In genomic region chr6:4155848-4156466, GRCh38 we compare ENCODE assay signal across 1 cellular context.
TF ChIP-seq lines count a peak whose summit lies in the region.

No MANE protein-coding gene starts in this region.

TF ChIP-seq in K562, 482 proteins besides CTCF, POLR2A, EP300 and RAD21 (continued from another document):
- TF ChIP-seq PATZ1 (CRISPR knock-in tag; IDR thresholded peaks at IDR 0.05; ENCODE audit: borderline replicate concordance) (no peak), KLF13 (tag; IDR thresholded peaks at IDR 0.05; ENCODE audit: borderline replicate concordance, low read depth) (no peak), HNRNPH1 (optimal IDR thresholded peaks at IDR 0.05; ENCODE audit: low read depth, low read length) (no peak), FOXA1 (IDR thresholded peaks at IDR 0.05; ENCODE audit: borderline replicate concordance) (no peak), CTBP1 (IDR thresholded peaks at IDR 0.05; ENCODE audit: borderline replicate concordance) (peak; percentile 46; the same call in 1 of the 2 replicates), ETS2 (tag; IDR thresholded peaks at IDR 0.05; ENCODE audit: borderline replicate concordance, poor library complexity, severe bottlenecking) (no peak), MAFK (IDR thresholded peaks at IDR 0.05; ENCODE audit: low read length) (peak; percentile 24; the same call in 1 of the 2 replicates), CC2D1A (IDR thresholded peaks at IDR 0.05) (peak; percentile 38; the same call in 1 of the 2 replicates), POLR2H (tag; IDR thresholded peaks at IDR 0.05; ENCODE audit: low read depth) (no peak), SRSF7 (optimal IDR thresholded peaks at IDR 0.05; ENCODE audit: low read depth, low read length) (no peak), MAZ (CRISPR knock-in tag; conservative IDR thresholded peaks at IDR 0.05 in 1 of 2, IDR thresholded peaks at IDR 0.05 in 1 of 2) (peak; percentile 33 to 56; a peak in 1 of 4 replicates), XRCC5 (IDR thresholded peaks at IDR 0.05; ENCODE audit: low read depth, low read length) (0 out of 2 replicates have a peak, but pooled peaks have one; percentile 67), SMC3 (conservative IDR thresholded peaks at IDR 0.05; ENCODE audit: insufficient read depth, low read depth, low read length) (peak; percentile 86), ZFP36 (IDR thresholded peaks at IDR 0.05; ENCODE audit: low read depth, low read length, partially characterized antibody) (peak; percentile 7), ZNF316 (IDR thresholded peaks at IDR 0.05) (no peak), NBN (IDR thresholded peaks at IDR 0.05; ENCODE audit: low read depth) (peak; percentile 18; the same call in 1 of the 2 replicates), UBTF (IDR thresholded peaks at IDR 0.05; ENCODE audit: borderline replicate concordance in 1 of 2, low read depth in 2 of 2, low read length in 2 of 2) (0 out of 4 replicates have a peak, but pooled peaks of 1 of the 2 experiments have one; percentile 42), JUND (IDR thresholded peaks at IDR 0.05; ENCODE audit: borderline replicate concordance, low read depth, low read length) (peak; percentile 80; the same call in 1 of the 2 replicates), JUND (tag; IDR thresholded peaks at IDR 0.05; ENCODE audit: borderline replicate concordance, low read depth, low read length) (no peak; the same call in 2 of the 3 replicates), YY1 (IDR thresholded peaks at IDR 0.05; ENCODE audit: borderline replicate concordance in 1 of 3, control insufficient read depth in 1 of 3, extremely low read depth in 1 of 3, insufficient read depth in 3 of 3, insufficient read length in 1 of 3, insufficient replicate concordance in 2 of 3, low read depth in 1 of 3, low read length in 2 of 3) (peak in 2 of 3 experiments; percentile 63 to 84), TRIM28 (IDR thresholded peaks at IDR 0.05) (no peak), ZNF589 (CRISPR knock-in tag; IDR thresholded peaks at IDR 0.05; ENCODE audit: low read depth) (no peak), ARID1B (IDR thresholded peaks at IDR 0.05) (no peak), ZNF140 (CRISPR knock-in tag; IDR thresholded peaks at IDR 0.05) (no peak), ZZZ3 (IDR thresholded peaks at IDR 0.05) (no peak), RB1 (IDR thresholded peaks at IDR 0.05; ENCODE audit: low read depth) (peak; percentile 20; the same call in 1 of the 2 replicates), FOSL1 (tag; conservative IDR thresholded peaks at IDR 0.05) (peak; percentile 77), MEF2D (tag; conservative IDR thresholded peaks at IDR 0.05; ENCODE audit: low read depth) (no peak), E4F1 (CRISPR knock-in tag; IDR thresholded peaks at IDR 0.05; ENCODE audit: borderline replicate concordance) (no peak), RHOXF2B (CRISPR knock-in tag; conservative IDR thresholded peaks at IDR 0.05) (0 out of 2 replicates have a peak, but pooled peaks have one; percentile 48), NFIC (IDR thresholded peaks at IDR 0.05) (no peak), ARHGAP35 (IDR thresholded peaks at IDR 0.05; ENCODE audit: partially characterized antibody) (no peak), FOXK1 (CRISPR knock-in tag; IDR thresholded peaks at IDR 0.05; ENCODE audit: borderline replicate concordance) (no peak), GTF2F1 (IDR thresholded peaks at IDR 0.05; ENCODE audit: low read depth, low read length) (no peak), PURB (CRISPR knock-in tag; IDR thresholded peaks at IDR 0.05; ENCODE audit: low read depth) (no peak), ZNF57 (CRISPR knock-in tag; IDR thresholded peaks at IDR 0.05) (no peak), ZFP1 (CRISPR knock-in tag; IDR thresholded peaks at IDR 0.05) (no peak), NONO (IDR thresholded peaks at IDR 0.05; ENCODE audit: low read depth in 2 of 2, low read length in 1 of 2) (0 out of 4 replicates have a peak, but pooled peaks of 1 of the 2 experiments have one; percentile 46), RBBP5 (IDR thresholded peaks at IDR 0.05; ENCODE audit: borderline replicate concordance, insufficient read depth, low read length, poor library complexity, severe bottlenecking) (no peak), ARNT (IDR thresholded peaks at IDR 0.05) (peak in 1 of 2 experiments; percentile 70; a peak in 1 of 4 replicates), SLC30A9 (CRISPR knock-in tag; IDR thresholded peaks at IDR 0.05) (no peak), MCM5 (IDR thresholded peaks at IDR 0.05; ENCODE audit: low read depth) (no peak), EP400 (IDR thresholded peaks at IDR 0.05) (0 out of 2 replicates have a peak, but pooled peaks have one; percentile 24)
- TF ChIP-seq, protein P1, sequence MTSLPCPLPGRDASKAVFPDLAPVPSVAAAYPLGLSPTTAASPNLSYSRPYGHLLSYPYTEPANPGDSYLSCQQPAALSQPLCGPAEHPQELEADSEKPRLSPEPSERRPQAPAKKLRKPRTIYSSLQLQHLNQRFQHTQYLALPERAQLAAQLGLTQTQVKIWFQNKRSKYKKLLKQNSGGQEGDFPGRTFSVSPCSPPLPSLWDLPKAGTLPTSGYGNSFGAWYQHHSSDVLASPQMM (CRISPR knock-in tag; IDR thresholded peaks at IDR 0.05) = no peak
- TF ChIP-seq, protein P2, sequence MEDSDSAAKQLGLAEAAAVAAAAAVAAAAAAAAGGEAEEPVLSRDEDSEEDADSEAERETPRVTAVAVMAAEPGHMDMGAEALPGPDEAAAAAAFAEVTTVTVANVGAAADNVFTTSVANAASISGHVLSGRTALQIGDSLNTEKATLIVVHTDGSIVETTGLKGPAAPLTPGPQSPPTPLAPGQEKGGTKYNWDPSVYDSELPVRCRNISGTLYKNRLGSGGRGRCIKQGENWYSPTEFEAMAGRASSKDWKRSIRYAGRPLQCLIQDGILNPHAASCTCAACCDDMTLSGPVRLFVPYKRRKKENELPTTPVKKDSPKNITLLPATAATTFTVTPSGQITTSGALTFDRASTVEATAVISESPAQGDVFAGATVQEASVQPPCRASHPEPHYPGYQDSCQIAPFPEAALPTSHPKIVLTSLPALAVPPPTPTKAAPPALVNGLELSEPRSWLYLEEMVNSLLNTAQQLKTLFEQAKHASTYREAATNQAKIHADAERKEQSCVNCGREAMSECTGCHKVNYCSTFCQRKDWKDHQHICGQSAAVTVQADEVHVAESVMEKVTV (CRISPR knock-in tag; IDR thresholded peaks at IDR 0.05) = peak; percentile 90
- TF ChIP-seq, protein P3, sequence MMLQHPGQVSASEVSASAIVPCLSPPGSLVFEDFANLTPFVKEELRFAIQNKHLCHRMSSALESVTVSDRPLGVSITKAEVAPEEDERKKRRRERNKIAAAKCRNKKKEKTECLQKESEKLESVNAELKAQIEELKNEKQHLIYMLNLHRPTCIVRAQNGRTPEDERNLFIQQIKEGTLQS (IDR thresholded peaks at IDR 0.05) = peak; percentile 53; the same call in 1 of the 2 replicates
- TF ChIP-seq, protein P3 (CRISPR knock-in tag; conservative IDR thresholded peaks at IDR 0.05) = no peak
- TF ChIP-seq, protein P4, sequence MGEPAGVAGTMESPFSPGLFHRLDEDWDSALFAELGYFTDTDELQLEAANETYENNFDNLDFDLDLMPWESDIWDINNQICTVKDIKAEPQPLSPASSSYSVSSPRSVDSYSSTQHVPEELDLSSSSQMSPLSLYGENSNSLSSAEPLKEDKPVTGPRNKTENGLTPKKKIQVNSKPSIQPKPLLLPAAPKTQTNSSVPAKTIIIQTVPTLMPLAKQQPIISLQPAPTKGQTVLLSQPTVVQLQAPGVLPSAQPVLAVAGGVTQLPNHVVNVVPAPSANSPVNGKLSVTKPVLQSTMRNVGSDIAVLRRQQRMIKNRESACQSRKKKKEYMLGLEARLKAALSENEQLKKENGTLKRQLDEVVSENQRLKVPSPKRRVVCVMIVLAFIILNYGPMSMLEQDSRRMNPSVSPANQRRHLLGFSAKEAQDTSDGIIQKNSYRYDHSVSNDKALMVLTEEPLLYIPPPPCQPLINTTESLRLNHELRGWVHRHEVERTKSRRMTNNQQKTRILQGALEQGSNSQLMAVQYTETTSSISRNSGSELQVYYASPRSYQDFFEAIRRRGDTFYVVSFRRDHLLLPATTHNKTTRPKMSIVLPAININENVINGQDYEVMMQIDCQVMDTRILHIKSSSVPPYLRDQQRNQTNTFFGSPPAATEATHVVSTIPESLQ (CRISPR knock-in tag; IDR thresholded peaks at IDR 0.05) = 0 out of 2 replicates have a peak, but pooled peaks have one; percentile 45
TF ChIP-seq in K562: peak in this region for 31.
